Comparison of ENCODE assay signal across 8 cellular contexts in the genomic region with DNA sequence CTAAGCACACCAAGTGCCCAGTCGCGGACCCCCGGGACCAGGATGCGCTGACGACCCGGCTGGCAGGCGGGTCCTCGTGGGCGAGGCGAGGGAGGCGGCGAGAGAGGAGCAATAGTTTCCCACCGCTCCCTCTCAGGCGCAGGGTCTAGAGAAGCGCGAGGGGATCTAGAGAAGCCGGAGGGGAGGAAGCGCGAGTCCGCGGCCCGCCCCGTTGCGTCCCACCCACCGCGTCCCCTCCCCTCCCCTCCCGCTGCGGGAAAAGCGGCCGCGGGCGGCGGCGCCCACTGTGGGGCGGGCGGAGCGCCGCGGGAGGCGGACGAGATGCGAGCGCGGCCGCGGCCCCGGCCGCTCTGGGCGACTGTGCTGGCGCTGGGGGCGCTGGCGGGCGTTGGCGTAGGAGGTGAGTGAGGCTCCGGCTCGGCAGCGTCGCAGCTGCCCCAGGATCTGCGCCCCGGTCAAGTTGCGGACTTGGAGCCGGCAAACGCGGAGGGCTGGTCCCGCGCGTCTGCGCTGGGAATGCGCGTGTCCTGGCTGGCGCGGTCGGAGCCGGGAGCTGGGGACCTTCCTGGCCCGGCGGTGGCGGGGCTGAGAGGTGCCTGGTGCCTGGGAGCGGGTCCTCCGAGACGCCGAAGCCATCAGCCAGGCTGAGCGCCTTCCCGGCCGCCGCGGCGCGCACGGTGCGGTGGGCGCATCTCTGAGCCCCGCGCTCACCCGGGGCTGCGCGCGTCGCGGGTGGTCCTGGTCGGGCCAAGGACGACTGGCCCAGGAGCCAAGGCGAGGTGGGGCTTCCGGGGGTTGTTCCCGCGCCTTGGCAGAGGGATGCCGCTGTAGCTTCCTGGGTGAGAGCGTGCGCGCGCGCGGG. TPM values are rescaled to one million over a fixed set of nuclear protein-coding genes. Genes with fewer than 3 reads are reported as not detected.
DNase-seq lines count a peak whose midpoint lies in the region; ATAC-seq and TF ChIP-seq lines count a peak whose summit lies in the region.

A gene (plus strand): TSS at position 287 of the 862 bp plus-strand sequence. CDS start 35 bp downstream, at position 322.

- H3K4me3 ChIP-seq in lower leg skin (ENCODE audit: low read depth, poor library complexity, severe bottlenecking), result peak within 1 kb of the TSS; percentile 42

- H3K27me3 Mint-ChIP-seq in dendritic cell treated with granulocyte-macrophage colony-stimulating factor and Interleukin-4, amounts not matched to agents 40 ng/mL and 50 ng/mL, for 4 days, result peaks cover 74% of the 10 kb centered on the region

- 0 to 1% methylated on average over 50 to 75 of the region's 112 CpGs for WGBS in lower leg skin, 2 donors

- no peak within 1 kb of the TSS for H3K27ac Mint-ChIP-seq in dendritic cell treated with granulocyte-macrophage colony-stimulating factor and Interleukin-4, amounts not matched to agents 40 ng/mL and 50 ng/mL, for 4 days

- H3K4me3 Mint-ChIP-seq in dendritic cell treated with granulocyte-macrophage colony-stimulating factor and Interleukin-4, amounts not matched to agents 40 ng/mL and 50 ng/mL, for 4 days, result peak within 1 kb of the TSS; percentile 70

- DNase-seq in NCI-H2171 (lab: John Stamatoyannopoulos, UW) (peak; percentile 60), lower leg skin (ENCODE audit: low spot score in 2 of 2) (peak in 1 of 2 donors; percentile 95), COLO829 (ENCODE audit: low spot score) (no peak)
- DNase-seq in activated CD4-positive, alpha-beta T cell treated with anti-CD3 and anti-CD28 coated beads for 48 hours, result peak; percentile 68
- peak; percentile 35 to 49 for DNase-seq in stimulated activated CD4-positive, alpha-beta T cell treated with anti-CD3 and anti-CD28 coated beads, Interleukin-4, amount 100 ng/mL, for 48 hours (ENCODE audit: low read depth in 2 of 2)

- H3K36me3 Mint-ChIP-seq in dendritic cell treated with granulocyte-macrophage colony-stimulating factor and Interleukin-4, amounts not matched to agents 40 ng/mL and 50 ng/mL, for 4 days (ENCODE audit: low read depth), result no peaks in the 10 kb centered on the region

- TF ChIP-seq POLR2A in GM15510 (IDR thresholded peaks at IDR 0.05; ENCODE audit: borderline replicate concordance, extremely low read depth, insufficient read length) (peak; percentile 28), lower leg skin (IDR thresholded peaks at IDR 0.05) (peak in 1 of 2 donors; percentile 4)

- intact Hi-C loops in dendritic cell treated with granulocyte-macrophage colony-stimulating factor and Interleukin-4, amounts not matched to agents 40 ng/mL and 50 ng/mL, for 4 days (cut with micrococcal nuclease), result no loop called here
- intact Hi-C loops in lower leg skin (cut with DNase I; ENCODE audit: low total_unique reads), result no loop called here

- peak; percentile 77 for ATAC-seq in HG02884 (IDR thresholded peaks at IDR 0.05; ENCODE audit: unreplicated experiment)

- no peak for TF ChIP-seq CTCF in lower leg skin (IDR thresholded peaks at IDR 0.05)

- no peaks in the 10 kb centered on the region for H3K9me3 Mint-ChIP-seq in dendritic cell treated with granulocyte-macrophage colony-stimulating factor and Interleukin-4, amounts not matched to agents 40 ng/mL and 50 ng/mL, for 4 days

- peaks cover 33% of the 10 kb centered on the region for H3K4me1 Mint-ChIP-seq in dendritic cell treated with granulocyte-macrophage colony-stimulating factor and Interleukin-4, amounts not matched to agents 40 ng/mL and 50 ng/mL, for 4 days (ENCODE audit: low read depth)

RNA-seq across cellular contexts. Expression of the gene that starts here (rescaled TPM):
- 1 to 10 TPM; 2.2 to 3.7 (median 3.1) TPM for total RNA-seq in lower leg skin
